In genomic region chr15:73822998-73823397, GRCh38 we compare ENCODE assay signal across 1 cellular context.
TF ChIP-seq lines count a peak whose summit lies in the region.

No MANE protein-coding gene starts in this region.

TF ChIP-seq in K562, 482 proteins besides CTCF, POLR2A, EP300 and RAD21 (continued from another document):
- TF ChIP-seq ZBTB40 (IDR thresholded peaks at IDR 0.05) (peak; percentile 36; the same call in 1 of the 2 replicates), ZBTB40 (CRISPR knock-in tag; IDR thresholded peaks at IDR 0.05) (no peak), MIER1 (IDR thresholded peaks at IDR 0.05; ENCODE audit: low read depth) (peak; percentile 88), ETV1 (tag; conservative IDR thresholded peaks at IDR 0.05; ENCODE audit: low read depth) (peak; percentile 41; the same call in 1 of the 2 replicates), GTF2F1 (IDR thresholded peaks at IDR 0.05; ENCODE audit: low read depth, low read length) (no peak), GABPA (tag; conservative IDR thresholded peaks at IDR 0.05; ENCODE audit: low read depth) (peak; percentile 56), EHMT2 (IDR thresholded peaks at IDR 0.05) (peak; percentile 95), RCOR1 (IDR thresholded peaks at IDR 0.05; ENCODE audit: borderline replicate concordance in 1 of 2, low read depth in 2 of 2, low read length in 2 of 2) (0 out of 4 replicates have a peak, but pooled peaks of 1 of the 2 experiments have one; percentile 10), ZNF316 (IDR thresholded peaks at IDR 0.05) (no peak), EZH2 (IDR thresholded peaks at IDR 0.05; ENCODE audit: borderline replicate concordance, low read depth, low read length) (no peak), AFF1 (IDR thresholded peaks at IDR 0.05; ENCODE audit: low read depth in 1 of 2, partially characterized antibody in 2 of 2) (peak in 1 of 2 experiments; percentile 66), ZNF175 (CRISPR knock-in tag; IDR thresholded peaks at IDR 0.05; ENCODE audit: low read depth) (0 out of 2 replicates have a peak, but pooled peaks have one; percentile 39), SNAPC5 (CRISPR knock-in tag; IDR thresholded peaks at IDR 0.05) (no peak), L3MBTL2 (IDR thresholded peaks at IDR 0.05) (no peak), SIN3A (IDR thresholded peaks at IDR 0.05; ENCODE audit: borderline replicate concordance in 2 of 2, control insufficient read depth in 1 of 2, low read depth in 2 of 2, low read length in 2 of 2) (peak in 1 of 2 experiments; percentile 56; a peak in 1 of 4 replicates), ZNF507 (tag; conservative IDR thresholded peaks at IDR 0.05) (no peak), SMARCC2 (IDR thresholded peaks at IDR 0.05; ENCODE audit: low read depth) (no peak), LARP7 (IDR thresholded peaks at IDR 0.05) (no peak), ZNF561 (CRISPR knock-in tag; conservative IDR thresholded peaks at IDR 0.05) (no peak), ZNF134 (CRISPR knock-in tag; conservative IDR thresholded peaks at IDR 0.05) (no peak), THAP12 (CRISPR knock-in tag; IDR thresholded peaks at IDR 0.05) (no peak), HBP1 (CRISPR knock-in tag; IDR thresholded peaks at IDR 0.05) (no peak), ZNF830 (CRISPR knock-in tag; IDR thresholded peaks at IDR 0.05) (no peak), ARNT (IDR thresholded peaks at IDR 0.05) (no peak), SOX6 (IDR thresholded peaks at IDR 0.05) (no peak), REST (CRISPR knock-in tag; IDR thresholded peaks at IDR 0.05; ENCODE audit: low read depth) (peak; percentile 91), ZKSCAN8 (CRISPR knock-in tag; IDR thresholded peaks at IDR 0.05) (no peak), THRAP3 (IDR thresholded peaks at IDR 0.05; ENCODE audit: borderline replicate concordance) (no peak), RBM22 (IDR thresholded peaks at IDR 0.05; ENCODE audit: low read depth, low read length, poor library complexity, severe bottlenecking) (no peak), PRMT5 (CRISPR knock-in tag; IDR thresholded peaks at IDR 0.05) (peak; percentile 65; the same call in 1 of the 2 replicates), POLR3G (IDR thresholded peaks at IDR 0.05; ENCODE audit: extremely low read depth, insufficient read length, insufficient replicate concordance) (no peak), ZNF766 (CRISPR knock-in tag; conservative IDR thresholded peaks at IDR 0.05) (0 out of 2 replicates have a peak, but pooled peaks have one; percentile 39), ZNF444 (CRISPR knock-in tag; IDR thresholded peaks at IDR 0.05) (no peak), SREBF1 (IDR thresholded peaks at IDR 0.05; ENCODE audit: borderline replicate concordance, low read depth, low read length) (no peak), PTRF (tag; IDR thresholded peaks at IDR 0.05) (no peak), IRF2 (CRISPR knock-in tag; IDR thresholded peaks at IDR 0.05) (no peak), MTA2 (IDR thresholded peaks at IDR 0.05; ENCODE audit: low read depth) (no peak)
